ENCODE assay signal across 1 cellular context in genomic region chr6:113359155-113360140, GRCh38.
A peak's percentile ranks its signal among the peaks of the same experiment; 100 is the strongest.
TF ChIP-seq lines count a peak whose summit lies in the region.

No MANE protein-coding gene starts in this region.

TF ChIP-seq in HepG2, 621 proteins besides CTCF, POLR2A, EP300 and RAD21 (continued from another document):
- TF ChIP-seq ZNF687 (CRISPR knock-in tag; IDR thresholded peaks at IDR 0.05), result 0 out of 2 replicates have a peak, but pooled peaks have one; percentile 13
- TF ChIP-seq SRSF4 (IDR thresholded peaks at IDR 0.05; ENCODE audit: low read depth, low read length, poor library complexity, severe bottlenecking), result no peak
- no peak for TF ChIP-seq ZFP82 (CRISPR knock-in tag; IDR thresholded peaks at IDR 0.05; ENCODE audit: borderline replicate concordance)
TF ChIP-seq in HepG2: peak in this region for 10.
